In the genomic region with DNA sequence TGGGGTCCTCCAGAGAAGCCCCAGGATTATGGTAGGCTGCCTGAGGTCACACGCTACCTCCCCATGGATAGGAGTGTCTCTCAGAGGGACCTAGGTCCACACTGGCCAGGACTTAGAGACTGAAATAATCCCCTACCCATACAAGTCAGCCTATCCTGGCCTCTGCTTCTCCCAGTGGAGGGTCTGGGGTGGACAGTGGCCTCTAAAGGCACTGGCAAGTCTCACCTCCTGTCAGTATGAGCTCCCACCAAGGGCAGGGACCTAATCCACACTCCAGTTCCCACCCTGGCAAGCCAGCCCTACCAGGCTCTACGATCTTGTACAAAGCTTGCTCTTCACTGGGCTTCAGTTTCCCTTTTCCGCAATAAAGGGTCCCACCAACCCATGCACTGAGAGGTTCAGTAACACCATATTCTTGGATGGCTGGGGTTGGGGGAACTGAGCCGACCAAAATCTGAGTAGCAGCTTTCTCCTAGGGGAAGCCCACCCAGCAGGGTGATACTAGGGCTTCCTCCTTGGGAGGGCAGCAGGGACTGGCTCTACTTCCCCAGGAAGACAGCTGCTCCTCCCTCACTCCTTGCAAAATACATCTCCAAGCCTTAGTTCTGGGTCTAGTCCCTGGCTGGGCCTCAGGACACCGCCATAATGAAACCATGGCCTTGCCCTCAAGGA, we compare ENCODE assay signal across 1 cellular context.
TF ChIP-seq lines count a peak whose summit lies in the region.

No MANE protein-coding gene starts in this region.

TF ChIP-seq in SK-N-SH treated with all-trans-retinoic acid at 6 μM for 48 hours, 23 proteins besides CTCF, POLR2A, EP300 and RAD21:
- TF ChIP-seq, protein P1, sequence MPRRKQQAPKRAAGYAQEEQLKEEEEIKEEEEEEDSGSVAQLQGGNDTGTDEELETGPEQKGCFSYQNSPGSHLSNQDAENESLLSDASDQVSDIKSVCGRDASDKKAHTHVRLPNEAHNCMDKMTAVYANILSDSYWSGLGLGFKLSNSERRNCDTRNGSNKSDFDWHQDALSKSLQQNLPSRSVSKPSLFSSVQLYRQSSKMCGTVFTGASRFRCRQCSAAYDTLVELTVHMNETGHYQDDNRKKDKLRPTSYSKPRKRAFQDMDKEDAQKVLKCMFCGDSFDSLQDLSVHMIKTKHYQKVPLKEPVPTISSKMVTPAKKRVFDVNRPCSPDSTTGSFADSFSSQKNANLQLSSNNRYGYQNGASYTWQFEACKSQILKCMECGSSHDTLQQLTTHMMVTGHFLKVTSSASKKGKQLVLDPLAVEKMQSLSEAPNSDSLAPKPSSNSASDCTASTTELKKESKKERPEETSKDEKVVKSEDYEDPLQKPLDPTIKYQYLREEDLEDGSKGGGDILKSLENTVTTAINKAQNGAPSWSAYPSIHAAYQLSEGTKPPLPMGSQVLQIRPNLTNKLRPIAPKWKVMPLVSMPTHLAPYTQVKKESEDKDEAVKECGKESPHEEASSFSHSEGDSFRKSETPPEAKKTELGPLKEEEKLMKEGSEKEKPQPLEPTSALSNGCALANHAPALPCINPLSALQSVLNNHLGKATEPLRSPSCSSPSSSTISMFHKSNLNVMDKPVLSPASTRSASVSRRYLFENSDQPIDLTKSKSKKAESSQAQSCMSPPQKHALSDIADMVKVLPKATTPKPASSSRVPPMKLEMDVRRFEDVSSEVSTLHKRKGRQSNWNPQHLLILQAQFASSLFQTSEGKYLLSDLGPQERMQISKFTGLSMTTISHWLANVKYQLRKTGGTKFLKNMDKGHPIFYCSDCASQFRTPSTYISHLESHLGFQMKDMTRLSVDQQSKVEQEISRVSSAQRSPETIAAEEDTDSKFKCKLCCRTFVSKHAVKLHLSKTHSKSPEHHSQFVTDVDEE (CRISPR knock-in tag; IDR thresholded peaks at IDR 0.05): no peak
- TF ChIP-seq, protein P2, sequence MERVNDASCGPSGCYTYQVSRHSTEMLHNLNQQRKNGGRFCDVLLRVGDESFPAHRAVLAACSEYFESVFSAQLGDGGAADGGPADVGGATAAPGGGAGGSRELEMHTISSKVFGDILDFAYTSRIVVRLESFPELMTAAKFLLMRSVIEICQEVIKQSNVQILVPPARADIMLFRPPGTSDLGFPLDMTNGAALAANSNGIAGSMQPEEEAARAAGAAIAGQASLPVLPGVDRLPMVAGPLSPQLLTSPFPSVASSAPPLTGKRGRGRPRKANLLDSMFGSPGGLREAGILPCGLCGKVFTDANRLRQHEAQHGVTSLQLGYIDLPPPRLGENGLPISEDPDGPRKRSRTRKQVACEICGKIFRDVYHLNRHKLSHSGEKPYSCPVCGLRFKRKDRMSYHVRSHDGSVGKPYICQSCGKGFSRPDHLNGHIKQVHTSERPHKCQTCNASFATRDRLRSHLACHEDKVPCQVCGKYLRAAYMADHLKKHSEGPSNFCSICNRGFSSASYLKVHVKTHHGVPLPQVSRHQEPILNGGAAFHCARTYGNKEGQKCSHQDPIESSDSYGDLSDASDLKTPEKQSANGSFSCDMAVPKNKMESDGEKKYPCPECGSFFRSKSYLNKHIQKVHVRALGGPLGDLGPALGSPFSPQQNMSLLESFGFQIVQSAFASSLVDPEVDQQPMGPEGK (CRISPR knock-in tag; IDR thresholded peaks at IDR 0.05; ENCODE audit: borderline replicate concordance): no peak
- TF ChIP-seq OSR1 (CRISPR knock-in tag; IDR thresholded peaks at IDR 0.05): no peak
- TF ChIP-seq BACH2 (CRISPR knock-in tag; IDR thresholded peaks at IDR 0.05; ENCODE audit: borderline replicate concordance): no peak
- TF ChIP-seq PPARA (CRISPR knock-in tag; IDR thresholded peaks at IDR 0.05; ENCODE audit: borderline replicate concordance): no peak
- no peak for TF ChIP-seq ZFP3 (CRISPR knock-in tag; IDR thresholded peaks at IDR 0.05)
